ENCODE assay signal across 24 cellular contexts in the genomic region with DNA sequence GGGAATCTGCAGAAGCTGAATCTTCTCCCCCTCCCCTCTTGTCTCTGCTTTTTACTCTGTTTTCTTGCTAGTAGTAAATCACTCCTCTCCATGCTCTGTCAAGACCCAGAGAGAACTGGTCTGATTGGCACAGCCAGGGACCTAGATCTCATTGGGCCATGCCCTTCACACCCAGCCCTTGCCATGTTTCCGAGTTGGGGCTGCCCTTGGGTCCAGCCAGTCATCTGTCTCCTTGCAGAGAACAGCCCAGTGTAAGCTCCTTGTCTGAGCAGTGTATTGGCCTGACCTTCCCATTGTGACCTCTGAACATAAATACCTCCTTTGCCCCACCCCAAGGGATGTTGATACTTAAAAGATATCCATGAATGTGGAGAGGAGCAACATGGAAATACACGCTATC. TPM values are rescaled to one million over a fixed set of nuclear protein-coding genes. Genes with fewer than 3 reads are reported as not detected.
DNase-seq lines count a peak whose midpoint lies in the region; FAIRE-seq and TF ChIP-seq lines count a peak whose summit lies in the region.
"Had no signal": no experiment of that assay in that cellular context is flagged by ENCODE, and none has a peak within 500 bp of the region (broad histone marks: within the 10 kb centered on the region; RNA-seq: fewer than 3 reads in every experiment).

No MANE protein-coding gene starts in this region.

- peaks cover 11 to 12% of the 10 kb centered on the region in 2 donors for H3K4me1 ChIP-seq in small intestine (ENCODE audit: control insufficient read depth in 2 of 2, insufficient read depth in 1 of 2, low read depth in 1 of 2, low read length in 1 of 2)

- no peak for FAIRE-seq in small intestine (lab: Jason Lieb, UNC)
- FAIRE-seq: GM12878, keratinocyte had no signal

- H3K27ac ChIP-seq in small intestine (ENCODE audit: low read depth in 1 of 2, low read length in 1 of 2): peak overlapping the region in 1 of 2 donors; percentile 94
- H3K27ac ChIP-seq: ovary, sigmoid colon had no signal

- peak overlapping the region; percentile 50 for H3K27ac Mint-ChIP-seq in Calu3 (ENCODE audit: unreplicated experiment)
- peak overlapping the region in 4 of 5 experiments; percentile 27 to 82 (median 66) for H3K27ac Mint-ChIP-seq in brain
- H3K27ac Mint-ChIP-seq: activated CD8-positive, alpha-beta T cell treated with anti-CD3 and anti-CD28 coated beads for 36 hours had no signal

- H3K9me3 Mint-ChIP-seq in Calu3 (ENCODE audit: low read depth, unreplicated experiment) (no peaks in the 10 kb centered on the region), brain (no peaks in the 10 kb centered on the region)
- H3K9me3 Mint-ChIP-seq: activated CD8-positive, alpha-beta T cell treated with anti-CD3 and anti-CD28 coated beads for 36 hours had no signal

- intact Hi-C loops in Calu3 (cut with micrococcal nuclease; ENCODE audit: unreplicated experiment): no loop called here

- H3K36me3 Mint-ChIP-seq in Calu3 (ENCODE audit: insufficient read depth, unreplicated experiment): peaks cover 50% of the 10 kb centered on the region
- H3K36me3 Mint-ChIP-seq in brain: peaks cover 4% of the 10 kb centered on the region

- H3K4me1 Mint-ChIP-seq in Calu3 (ENCODE audit: low read depth, unreplicated experiment) (peaks cover 59% of the 10 kb centered on the region), brain (peaks cover 59% of the 10 kb centered on the region)

- no peaks in the 10 kb centered on the region for H3K27me3 ChIP-seq in small intestine (ENCODE audit: control insufficient read depth in 2 of 2, insufficient read depth in 2 of 2, low read length in 2 of 2)
- H3K27me3 ChIP-seq: ovary, sigmoid colon had no signal

- TF ChIP-seq CTCF in Calu3 (IDR thresholded peaks at IDR 0.05; ENCODE audit: unreplicated experiment) (no peak), brain (conservative IDR thresholded peaks at IDR 0.05) (no peak)

- H3K4me3 Mint-ChIP-seq in Calu3 (ENCODE audit: low read depth, unreplicated experiment) (peak overlapping the region; percentile 36), brain (peak overlapping the region; percentile 26 to 86 (median 51))
- H3K4me3 Mint-ChIP-seq: activated CD8-positive, alpha-beta T cell treated with anti-CD3 and anti-CD28 coated beads for 36 hours had no signal

- H3K36me3 ChIP-seq in small intestine (ENCODE audit: control insufficient read depth in 2 of 2, insufficient read depth in 2 of 2, low read length in 2 of 2): no peaks in the 10 kb centered on the region
- H3K36me3 ChIP-seq: ovary, sigmoid colon had no signal

- DNase-seq in Calu3: no peak
- DNase-seq in small intestine: peak; percentile 89
- DNase-seq in islet precursor cell: no peak
- DNase-seq in cortex of kidney (lab: John Stamatoyannopoulos, UW): no peak
- DNase-seq: activated CD4-positive, CD25-positive, alpha-beta regulatory T cell; activated CD8-positive, alpha-beta T cell treated with anti-CD3 and anti-CD28 coated beads for 36 hours; activated naive CD4-positive, alpha-beta T cell treated with Interleukin-2 at 50 U/mL for 16 hours; amniotic stem cell; caudate nucleus; DMS79; foreskin fibroblast; hypothalamus; NK-92 treated with Interleukin-12 subunit alpha and Interleukin-12 subunit beta, amount 100 ng/mL, for 24 hours; ovary; sigmoid colon; SK-N-SH; T-helper 9 cell had no signal

- 49 to 74% (median 58%) methylated on average over 2 of the region's 2 CpGs for WGBS in small intestine, 3 donors

- CTCF ChIA-PET in Calu3 (lab: Charles Lee): interaction anchor here (0.6 to 1.3 kb wide), 2 partner anchors 92 to 115 kb away, joined by 3 to 7 read pairs; no protein-coding TSS in a partner anchor

- H3K4me3 ChIP-seq in small intestine (ENCODE audit: low read depth in 1 of 2, low read length in 2 of 2): no peak overlapping the region
- H3K4me3 ChIP-seq: GM12878, ovary, sigmoid colon had no signal

- no peaks in the 10 kb centered on the region for H3K27me3 Mint-ChIP-seq in Calu3 (ENCODE audit: unreplicated experiment)
- H3K27me3 Mint-ChIP-seq in brain: no peaks in the 10 kb centered on the region

- H3K9me3 ChIP-seq in small intestine (ENCODE audit: control insufficient read depth, low read depth): no peaks in the 10 kb centered on the region
- H3K9me3 ChIP-seq: ovary, sigmoid colon, SK-N-SH had no signal

- no TSS peak for BruUV-seq in Calu3 (replicated peaks; lab: Mats Ljungman, UMichigan)

RNA-seq across cellular contexts. Expression of a gene that starts 3.9 kb away (rescaled TPM):
- total RNA-seq in Calu3 (2022): 81.4 and 93.7 TPM in 2 replicates
- polyA plus RNA-seq in brain (ENCODE audit: insufficient read depth, low read depth, low replicate concordance) (8.2 TPM), small intestine (10 to 100 TPM; 38.2 to 67.3 (median 47.2) TPM)

RNA-seq across cellular contexts. Expression of a gene that starts 28.2 kb away (rescaled TPM):
- 59.3 and 67.0 TPM in 2 replicates for total RNA-seq in Calu3 (2022)
- polyA plus RNA-seq in brain (ENCODE audit: insufficient read depth, low read depth, low replicate concordance) (59.1 TPM), small intestine (10 to 100 TPM; 21.7 to 26.5 (median 26.2) TPM)

RNA-seq across cellular contexts. Expression of a gene that starts 28.9 kb away (rescaled TPM):
- total RNA-seq in Calu3 (2022): 10.0 and 10.2 TPM in 2 replicates
- 15.1 TPM for polyA plus RNA-seq in brain (ENCODE audit: insufficient read depth, low read depth, low replicate concordance)
- polyA plus RNA-seq in small intestine: 1 to 10 TPM; 2.2 to 4.0 (median 2.4) TPM

RNA-seq across cellular contexts. Expression of a gene that starts 58.5 kb away (rescaled TPM):
- total RNA-seq in Calu3 (2022): 0.19 TPM in 1 of 2 replicates, not detected in the other
- polyA plus RNA-seq in brain (ENCODE audit: insufficient read depth, low read depth, low replicate concordance) (17.1 TPM), small intestine (1 to 10 TPM in 1 of 3 donors, not detected in 2; 1.7 TPM)
- total RNA-seq: activated CD8-positive, alpha-beta T cell treated with anti-CD3 and anti-CD28 coated beads for 36 hours; dermis microvascular lymphatic vessel endothelial cell; GM12878; lung microvascular endothelial cell; NCI-H460; RPMI7951 had no signal
- polyA plus RNA-seq: ovary had no signal
